8 cellular contexts compared by ENCODE assay signal in the genomic region with DNA sequence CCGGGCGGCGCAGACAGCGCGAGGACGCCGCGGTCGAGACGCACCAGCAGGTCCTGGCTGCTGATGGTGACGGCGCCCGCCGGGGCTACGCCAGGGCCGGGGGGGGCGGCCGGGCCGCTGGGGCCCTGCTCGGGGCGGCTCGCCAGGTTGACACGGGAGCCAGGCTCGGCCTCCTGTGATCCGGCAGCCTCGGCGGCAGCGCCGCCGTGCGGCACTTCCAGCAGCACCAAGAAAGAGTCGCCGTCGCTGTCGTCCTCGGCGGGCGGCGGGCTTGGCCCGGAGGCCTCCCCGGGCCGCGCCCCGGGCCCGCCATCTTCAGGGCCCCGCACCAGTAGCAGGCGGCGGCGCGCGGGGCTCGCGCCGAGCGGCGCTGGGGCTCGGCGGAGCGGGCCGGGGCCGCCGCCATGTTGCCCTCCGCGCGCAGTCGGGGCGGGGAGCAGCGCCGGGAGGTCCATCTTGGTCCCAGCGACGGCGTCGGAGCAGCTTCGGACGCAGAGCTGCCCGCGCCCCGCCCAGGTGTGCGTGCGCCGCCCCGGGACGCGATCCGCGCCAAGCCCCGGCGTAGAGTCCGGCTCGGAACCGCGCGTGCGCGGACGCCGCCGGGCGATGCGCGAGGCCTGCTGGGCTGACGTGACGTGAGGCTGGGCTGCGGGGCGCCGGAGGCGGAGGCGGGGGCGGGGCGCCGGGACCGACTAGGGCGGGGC. TPM values are rescaled to one million over a fixed set of nuclear protein-coding genes. Genes with fewer than 3 reads are reported as not detected.
DNase-seq lines count a peak whose midpoint lies in the region; ATAC-seq and TF ChIP-seq lines count a peak whose summit lies in the region.

A gene with protein sequence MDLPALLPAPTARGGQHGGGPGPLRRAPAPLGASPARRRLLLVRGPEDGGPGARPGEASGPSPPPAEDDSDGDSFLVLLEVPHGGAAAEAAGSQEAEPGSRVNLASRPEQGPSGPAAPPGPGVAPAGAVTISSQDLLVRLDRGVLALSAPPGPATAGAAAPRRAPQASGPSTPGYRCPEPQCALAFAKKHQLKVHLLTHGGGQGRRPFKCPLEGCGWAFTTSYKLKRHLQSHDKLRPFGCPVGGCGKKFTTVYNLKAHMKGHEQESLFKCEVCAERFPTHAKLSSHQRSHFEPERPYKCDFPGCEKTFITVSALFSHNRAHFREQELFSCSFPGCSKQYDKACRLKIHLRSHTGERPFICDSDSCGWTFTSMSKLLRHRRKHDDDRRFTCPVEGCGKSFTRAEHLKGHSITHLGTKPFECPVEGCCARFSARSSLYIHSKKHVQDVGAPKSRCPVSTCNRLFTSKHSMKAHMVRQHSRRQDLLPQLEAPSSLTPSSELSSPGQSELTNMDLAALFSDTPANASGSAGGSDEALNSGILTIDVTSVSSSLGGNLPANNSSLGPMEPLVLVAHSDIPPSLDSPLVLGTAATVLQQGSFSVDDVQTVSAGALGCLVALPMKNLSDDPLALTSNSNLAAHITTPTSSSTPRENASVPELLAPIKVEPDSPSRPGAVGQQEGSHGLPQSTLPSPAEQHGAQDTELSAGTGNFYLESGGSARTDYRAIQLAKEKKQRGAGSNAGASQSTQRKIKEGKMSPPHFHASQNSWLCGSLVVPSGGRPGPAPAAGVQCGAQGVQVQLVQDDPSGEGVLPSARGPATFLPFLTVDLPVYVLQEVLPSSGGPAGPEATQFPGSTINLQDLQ (minus strand): TSS at position 481 of the 704 bp plus-strand sequence. CDS start 26 bp downstream, at position 455.

- H4K20me1 ChIP-seq in OCI-LY7 (ENCODE audit: insufficient read depth, low read length): peaks cover 15% of the 10 kb centered on the region; the same call in 1 of the 2 replicates

- H3K79me2 ChIP-seq in OCI-LY7 (ENCODE audit: insufficient read depth, low read depth, low read length): peaks cover 29% of the 10 kb centered on the region

- H3K4me3 ChIP-seq in OCI-LY7 (ENCODE audit: low read depth, low read length, poor library complexity, severe bottlenecking) (peak within 1 kb of the TSS; percentile 76), mucosa of descending colon (peak within 1 kb of the TSS; percentile 65)

- H3K9me3 ChIP-seq in OCI-LY7 (ENCODE audit: low read length) (no peaks in the 10 kb centered on the region), mucosa of descending colon (no peaks in the 10 kb centered on the region)

- peak within 1 kb of the TSS; percentile 34 for H3K27ac ChIP-seq in OCI-LY7 (ENCODE audit: low read depth, low read length, poor library complexity, severe bottlenecking)

- peak within 1 kb of the TSS; percentile 89 for H2AFZ ChIP-seq in OCI-LY7 (ENCODE audit: low read length)

- ATAC-seq in GM21526 (IDR thresholded peaks at IDR 0.05; ENCODE audit: low FRiP score, unreplicated experiment) (peak; percentile 74), mucosa of descending colon (peak; percentile 92)

- peaks cover 35% of the 10 kb centered on the region for H3K4me1 ChIP-seq in OCI-LY7 (ENCODE audit: insufficient read depth, low read length, poor library complexity, severe bottlenecking)
- H3K4me1 ChIP-seq in mucosa of descending colon (ENCODE audit: low read depth): peaks cover 19% of the 10 kb centered on the region

- POLR2A ChIA-PET in OCI-LY7 (lab: Charles Lee): no interaction called here

- CTCF ChIA-PET in OCI-LY7 (lab: Charles Lee; ENCODE audit: unreplicated experiment): interaction anchor here (0.6 kb wide), 1 partner anchor 305 kb away, joined by 3 read pairs; no protein-coding TSS in a partner anchor

- no peaks in the 10 kb centered on the region for H3K9me2 ChIP-seq in OCI-LY7 (ENCODE audit: insufficient read depth, low read length)

- DNase-seq in DMS114 treated with DMSO at 0.1 percent for 48 hours (lab: John Stamatoyannopoulos, UW; ENCODE audit: unreplicated experiment) (peak; percentile 73), HuH-7.5 (ENCODE audit: low spot score) (peak; percentile 100), OCI-LY7 (ENCODE audit: low spot score) (peak; percentile 94), activated T-cell treated with anti-CD3 and anti-CD28 coated beads for 24 hours (ENCODE audit: low read depth) (peak; percentile 91), epidermal melanocyte (ENCODE audit: insufficient read length, low spot score) (peak; percentile 99), mucosa of descending colon (peak; percentile 92 to 97 (median 97))
- peak; percentile 74 to 89 for DNase-seq in stimulated activated CD8-positive, alpha-beta memory T cell treated with anti-CD3 and anti-CD28 coated beads, Interleukin-4, amount 100 ng/mL, for 1 hour (ENCODE audit: low read depth in 2 of 2, low spot score in 1 of 2)

- intact Hi-C loops in OCI-LY7 (cut with micrococcal nuclease; ENCODE audit: unreplicated experiment) (loop anchor here (1.0 to 10.0 kb wide), 3 partner anchors 118 to 229 kb away; a partner anchor contains a TSS), mucosa of descending colon (cut with DNase I, micrococcal nuclease) (no loop called here)

- H3K4me2 ChIP-seq in OCI-LY7 (ENCODE audit: low read length): peak within 1 kb of the TSS; percentile 85

- peaks cover 24% of the 10 kb centered on the region for H3K36me3 ChIP-seq in OCI-LY7 (ENCODE audit: insufficient read depth, low read length)
- peaks cover 4% of the 10 kb centered on the region for H3K36me3 ChIP-seq in mucosa of descending colon (ENCODE audit: low read depth)

- BruUV-seq in OCI-LY7 (replicated peaks; lab: Mats Ljungman, UMichigan): no TSS peak

- TF ChIP-seq CTCF in OCI-LY7 (conservative IDR thresholded peaks at IDR 0.05; ENCODE audit: low read length) (peak; percentile 45; the same call in 1 of the 2 replicates), mucosa of descending colon (IDR thresholded peaks at IDR 0.05) (peak; percentile 44)

RNA-seq across cellular contexts. Expression of the gene that starts here (rescaled TPM):
- 26.6 and 34.9 TPM in 2 replicates for total RNA-seq in OCI-LY7 (2014; rRNA removed; shearing (Covaris generic))
- 32.2 and 38.6 TPM in 2 replicates for total RNA-seq in OCI-LY7 (2022)
- 10 to 100 TPM; 28.7 to 39.4 (median 37.7) TPM for total RNA-seq in mucosa of descending colon

Comparison
In these comparisons a context has a peak if more than half of its experiments do, and no peak if none do; other contexts are left out.
1. Peak in every context shown above with its lines: DNase-seq, ATAC-seq, H3K4me3 ChIP-seq and H3K27ac ChIP-seq.